ENCODE assay signal across 8 cellular contexts in the genomic region with DNA sequence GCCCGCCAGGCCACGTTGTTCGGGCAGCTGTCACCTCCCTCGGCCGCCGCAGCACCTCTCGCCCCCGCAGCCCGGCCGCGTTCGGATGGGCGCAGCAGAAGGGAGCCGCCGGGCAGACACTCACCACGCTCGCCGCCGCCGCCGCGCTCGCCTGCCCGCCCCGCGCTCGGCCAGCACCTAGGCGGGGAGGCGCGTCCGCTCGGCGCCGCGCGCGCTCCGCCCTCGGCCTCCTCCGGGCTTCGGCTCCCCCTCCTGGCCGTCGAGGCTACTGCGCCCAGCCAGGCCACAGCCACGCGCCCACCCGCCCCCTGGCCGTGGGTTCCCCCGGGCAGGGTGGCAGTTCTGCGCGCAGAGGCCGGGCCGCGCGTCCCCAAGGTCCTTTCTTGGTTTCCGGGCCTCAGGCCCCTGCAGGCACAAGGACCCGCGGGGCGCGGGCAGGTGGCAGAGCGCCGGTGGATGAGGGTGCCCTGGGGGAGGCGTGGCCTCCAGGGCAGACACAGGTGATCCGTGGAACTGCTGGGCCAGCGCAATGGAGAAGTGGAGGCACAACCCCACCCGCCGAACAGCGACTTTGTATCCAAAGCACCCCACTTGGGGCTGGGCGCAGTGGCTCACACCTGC. TPM values are rescaled to one million over a fixed set of nuclear protein-coding genes. Genes with fewer than 3 reads are reported as not detected.
DNase-seq lines count a peak whose midpoint lies in the region; ATAC-seq and TF ChIP-seq lines count a peak whose summit lies in the region.

SLC25A22 (minus strand) TSS at position 189 of the 621 bp plus-strand sequence. CDS start 3,275 bp downstream, outside the sequence.

- H3K4me3 Mint-ChIP-seq in activated naive CD4-positive, alpha-beta T cell treated with anti-CD3 and anti-CD28 coated beads for 36 hours = peak within 1 kb of the TSS; percentile 86

- no peaks in the 10 kb centered on the region for H3K9me3 ChIP-seq in thymus (ENCODE audit: control insufficient read depth)

- WGBS in thymus = 4% methylated on average over 69 of the region's 69 CpGs

- H3K27ac ChIP-seq in KMS-11 (peak within 1 kb of the TSS; percentile 50), thymus (ENCODE audit: low read depth) (peak within 1 kb of the TSS; percentile 92)

- H3K9me3 Mint-ChIP-seq in activated naive CD4-positive, alpha-beta T cell treated with anti-CD3 and anti-CD28 coated beads for 36 hours = no peaks in the 10 kb centered on the region

- peak; percentile 78 for DNase-seq in EH (ENCODE audit: low read depth)
- peak; percentile 76 for DNase-seq in SK-MEL-5 (ENCODE audit: low read depth, low spot score)
- peak; percentile 82 for DNase-seq in activated naive CD4-positive, alpha-beta T cell treated with anti-CD3 and anti-CD28 coated beads for 36 hours
- peak; percentile 69 for DNase-seq in globus pallidus (ENCODE audit: low spot score)
- DNase-seq in occipital lobe (lab: John Stamatoyannopoulos, UW) = peak; percentile 73

- H3K36me3 Mint-ChIP-seq in activated naive CD4-positive, alpha-beta T cell treated with anti-CD3 and anti-CD28 coated beads for 36 hours (ENCODE audit: low read depth) = peaks cover 3% of the 10 kb centered on the region

- H3K27me3 ChIP-seq in KMS-11 (ENCODE audit: insufficient read depth, low read depth) = no peaks in the 10 kb centered on the region
- H3K27me3 ChIP-seq in thymus (ENCODE audit: control insufficient read depth, insufficient read depth) = no peaks in the 10 kb centered on the region

- no peaks in the 10 kb centered on the region for H3K27me3 Mint-ChIP-seq in activated naive CD4-positive, alpha-beta T cell treated with anti-CD3 and anti-CD28 coated beads for 36 hours (ENCODE audit: low read depth)

- peak; percentile 67 for TF ChIP-seq CTCF in KMS-11 (conservative IDR thresholded peaks at IDR 0.05; ENCODE audit: low read depth, low read length)

- peak within 1 kb of the TSS; percentile 37 for H3K27ac Mint-ChIP-seq in activated naive CD4-positive, alpha-beta T cell treated with anti-CD3 and anti-CD28 coated beads for 36 hours

- H3K4me3 ChIP-seq in KMS-11 (IDR thresholded peaks at IDR 0.05; ENCODE audit: insufficient read depth, low read depth, low read length) (peak within 1 kb of the TSS; percentile 28), thymus (ENCODE audit: low read length) (peak within 1 kb of the TSS; percentile 82)

- H3K36me3 ChIP-seq in KMS-11 (ENCODE audit: insufficient read depth) (no peaks in the 10 kb centered on the region), thymus (ENCODE audit: control insufficient read depth, insufficient read depth) (peaks cover 56% of the 10 kb centered on the region)

- ATAC-seq in GM21717 (IDR thresholded peaks at IDR 0.05; ENCODE audit: unreplicated experiment) = peak; percentile 41

- intact Hi-C loops in activated naive CD4-positive, alpha-beta T cell treated with anti-CD3 and anti-CD28 coated beads for 36 hours (cut with micrococcal nuclease) = loop anchor here (1.0 to 10.0 kb wide), 5 partner anchors 70 to 591 kb away; partner anchors contain the start of genes BET1L, IFITM1, LMNTD2 and PHRF1

- in situ Hi-C loops in SK-MEL-5 (cut with HindIII; ENCODE audit: low pct_unique_long_range_greater_than_20kb, low sequenced_read_pairs) = no loop called here

- peaks cover 15% of the 10 kb centered on the region for H3K4me1 Mint-ChIP-seq in activated naive CD4-positive, alpha-beta T cell treated with anti-CD3 and anti-CD28 coated beads for 36 hours (ENCODE audit: low read depth)

- CTCF ChIA-PET in activated naive CD4-positive, alpha-beta T cell treated with anti-CD3 and anti-CD28 coated beads for 36 hours (lab: Charles Lee) = interaction anchor here (0.7 kb wide), 1 partner anchor 50 kb away, joined by 3 read pairs; no protein-coding TSS in a partner anchor

- H2AFZ ChIP-seq in KMS-11 (ENCODE audit: low read depth) = peak within 1 kb of the TSS; percentile 42

- H3K79me2 ChIP-seq in KMS-11 (ENCODE audit: insufficient read depth, low read depth) = 0 out of 2 replicates have a peak, but pooled peaks cover 4% of the 10 kb centered on the region

- no peaks in the 10 kb centered on the region for H4K20me1 ChIP-seq in KMS-11 (ENCODE audit: insufficient read depth)

- H3K4me1 ChIP-seq in KMS-11 (ENCODE audit: low read depth, poor library complexity, severe bottlenecking) = peaks cover 12% of the 10 kb centered on the region
- peaks cover 22% of the 10 kb centered on the region for H3K4me1 ChIP-seq in thymus (ENCODE audit: control insufficient read depth, insufficient read depth, low read length)

- peak within 1 kb of the TSS; percentile 67 for H3K9ac ChIP-seq in KMS-11

- peak within 1 kb of the TSS; percentile 99 for H3K4me2 ChIP-seq in KMS-11

RNA-seq across cellular contexts. Expression of gene SLC25A22, which starts in this region (rescaled TPM):
- 16.2 and 16.3 TPM in 2 replicates for total RNA-seq in SK-MEL-5 (2014; rRNA removed; shearing (Covaris generic))
- 68.4 and 69.2 TPM in 2 replicates for polyA plus RNA-seq in SK-MEL-5 (2015; cell fraction: cytosol; rRNA removed)
- 79.0 and 98.9 TPM in 2 replicates for polyA plus RNA-seq in SK-MEL-5 (2015; cell fraction: nucleus; rRNA removed)
- 10 to 100 TPM; 19.1 to 21.8 TPM for total RNA-seq in activated naive CD4-positive, alpha-beta T cell treated with anti-CD3 and anti-CD28 coated beads for 36 hours
- total RNA-seq in occipital lobe = 15.0 TPM
- polyA plus RNA-seq in thymus = 11.8 TPM

Comparison
In these comparisons a context has a peak if more than half of its experiments do, and no peak if none do; other contexts are left out.
1. Peak in every context shown above with its lines: DNase-seq, ATAC-seq, H3K4me3 ChIP-seq and H3K27ac ChIP-seq.